In genomic region chr7:6590645-6591110, GRCh38 we compare ENCODE assay signal across 1 cellular context.
TF ChIP-seq lines count a peak whose summit lies in the region.

No MANE protein-coding gene starts in this region.

TF ChIP-seq in K562, 482 proteins besides CTCF, POLR2A, EP300 and RAD21:
- TF ChIP-seq ZNF589 (CRISPR knock-in tag; IDR thresholded peaks at IDR 0.05; ENCODE audit: low read depth): 0 out of 2 replicates have a peak, but pooled peaks have one; percentile 29
- TF ChIP-seq, protein P1, sequence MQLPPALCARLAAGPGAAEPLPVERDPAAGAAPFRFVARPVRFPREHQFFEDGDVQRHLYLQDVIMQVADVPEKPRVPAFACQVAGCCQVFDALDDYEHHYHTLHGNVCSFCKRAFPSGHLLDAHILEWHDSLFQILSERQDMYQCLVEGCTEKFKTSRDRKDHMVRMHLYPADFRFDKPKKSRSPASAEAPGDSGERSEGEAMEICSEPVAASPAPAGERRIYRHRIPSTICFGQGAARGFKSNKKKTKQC (CRISPR knock-in tag; IDR thresholded peaks at IDR 0.05): no peak
TF ChIP-seq in K562: peak in this region for 1.
